Comparison of ENCODE assay signal across 16 cellular contexts in the genomic region with DNA sequence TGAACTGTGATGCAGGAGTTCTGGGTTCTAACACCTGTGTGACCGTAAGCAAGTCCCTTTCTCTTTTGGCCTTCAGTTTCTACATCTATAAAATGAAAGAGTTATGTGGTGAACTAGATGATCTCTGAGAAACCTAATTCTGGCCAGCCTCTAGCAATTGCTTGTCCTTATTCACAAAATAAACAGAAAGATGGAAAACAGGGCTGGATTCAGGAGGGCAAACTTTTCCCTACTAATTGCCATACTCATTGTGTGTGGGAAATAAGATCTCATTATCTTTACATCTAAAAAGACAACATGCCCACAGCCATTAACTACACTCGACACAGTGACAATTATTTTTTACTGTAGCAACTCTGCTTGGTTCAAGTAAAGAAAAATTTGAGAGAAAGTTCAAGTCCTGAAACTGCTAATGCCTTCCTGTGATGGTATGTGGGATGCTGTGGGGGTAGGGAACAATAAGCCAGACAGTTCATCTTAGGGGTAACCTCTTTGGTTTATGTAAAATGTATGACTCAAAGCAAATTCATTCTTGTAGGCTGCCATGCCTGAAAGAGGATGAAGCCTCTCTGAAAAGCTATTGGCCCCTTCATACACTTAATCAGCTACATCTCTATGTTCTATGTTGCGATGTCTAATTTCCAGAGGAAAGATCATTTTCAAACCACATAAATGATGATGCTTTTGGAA.
DNase-seq lines count a peak whose midpoint lies in the region; ATAC-seq and TF ChIP-seq lines count a peak whose summit lies in the region.
"Had no signal": no experiment of that assay in that cellular context is flagged by ENCODE, and none has a peak within 500 bp of the region (broad histone marks: within the 10 kb centered on the region; RNA-seq: fewer than 3 reads in every experiment).

No MANE protein-coding gene starts in this region.

- H3K36me3 ChIP-seq in SU-DHL-6 (ENCODE audit: low read length): peaks cover 11% of the 10 kb centered on the region
- H3K36me3 ChIP-seq in hepatocyte (replicated peaks; ENCODE audit: insufficient read depth, low read depth): no peaks in the 10 kb centered on the region
- H3K36me3 ChIP-seq: gastrocnemius medialis, left lung, stomach had no signal

- H3K9me3 ChIP-seq in SU-DHL-6 (ENCODE audit: insufficient read depth, low read length): peaks cover 9% of the 10 kb centered on the region; the same call in 1 of the 2 replicates
- no peaks in the 10 kb centered on the region for H3K9me3 ChIP-seq in hepatocyte (ENCODE audit: low read depth)
- H3K9me3 ChIP-seq: gastrocnemius medialis had no signal

- DNase-seq in AG04449 (ENCODE audit: low read depth, low spot score) (peak; percentile 65), EL (peak; percentile 79), fibroblast of peridontal ligament (ENCODE audit: extremely low read depth) (peak; percentile 58), DMS79 treated with DMSO at 0.1 percent for 48 hours (lab: John Stamatoyannopoulos, UW) (no peak), Right ventricle myocardium superior (no peak), anterior cingulate cortex (lab: John Stamatoyannopoulos, UW) (no peak), hepatocyte (ENCODE audit: low spot score) (no peak)
- DNase-seq: dorsolateral prefrontal cortex, gastrocnemius medialis, left lung, NCI-H1694 treated with DMSO at 0.1 percent for 48 hours, stomach, T-helper 9 cell had no signal

- no peaks in the 10 kb centered on the region for H3K4me1 ChIP-seq in hepatocyte (ENCODE audit: insufficient read depth)
- H3K4me1 ChIP-seq: neural progenitor cell had no signal

- no peaks in the 10 kb centered on the region for H3K79me2 ChIP-seq in SU-DHL-6 (ENCODE audit: insufficient read depth, low read length)
- H3K79me2 ChIP-seq in hepatocyte: no peaks in the 10 kb centered on the region

- WGBS in hepatocyte (ENCODE audit: low lambda C conversion rate, missing lambda C conversion rate): 87% methylated on average over 3 of the region's 3 CpGs

- H3K27me3 ChIP-seq in SU-DHL-6 (ENCODE audit: low read length): no peaks in the 10 kb centered on the region
- H3K27me3 ChIP-seq in hepatocyte: no peaks in the 10 kb centered on the region
- H3K27me3 ChIP-seq: gastrocnemius medialis, left lung, neural progenitor cell, stomach had no signal

- CTCF ChIA-PET in AG04449 (lab: Yijun Ruan, JAX): no interaction called here

- intact Hi-C loops in Right ventricle myocardium superior (cut with DNase I): no loop called here

- peak overlapping the region; percentile 23 for H2AFZ ChIP-seq in SU-DHL-6 (ENCODE audit: low read depth, low read length, severe bottlenecking)
- no peak overlapping the region for H2AFZ ChIP-seq in hepatocyte
- H2AFZ ChIP-seq: GM23338, neural progenitor cell had no signal

- H3K27ac ChIP-seq in SU-DHL-6 (ENCODE audit: low read depth, low read length) (peak overlapping the region; percentile 99), hepatocyte (no peak overlapping the region)
- H3K27ac ChIP-seq: dorsolateral prefrontal cortex, gastrocnemius medialis, left lung, neural progenitor cell, stomach had no signal

- POLR2A ChIA-PET in AG04449 (lab: Yijun Ruan, JAX): interaction anchor here (0.6 kb wide), 2 partner anchors 178 to 179 kb away, joined by 3 to 4 read pairs; a partner anchor contains a TSS

- H4K20me1 ChIP-seq in SU-DHL-6 (ENCODE audit: low read depth, low read length) (no peaks in the 10 kb centered on the region), hepatocyte (ENCODE audit: insufficient read depth, poor library complexity, severe bottlenecking) (no peaks in the 10 kb centered on the region)

- no peak for TF ChIP-seq CTCF in AG04449 (IDR thresholded peaks at IDR 0.05; ENCODE audit: insufficient read depth, low read length, missing control alignments)
- TF ChIP-seq CTCF in SU-DHL-6 (IDR thresholded peaks at IDR 0.05; ENCODE audit: insufficient read depth, low read length, poor library complexity, severe bottlenecking): no peak
- no peak for TF ChIP-seq CTCF in hepatocyte (IDR thresholded peaks at IDR 0.05; ENCODE audit: poor library complexity)

- peaks cover 85% of the 10 kb centered on the region for H3F3A ChIP-seq in SU-DHL-6 (ENCODE audit: insufficient read depth)

- H3K4me3 ChIP-seq in AG04449 (ENCODE audit: low read depth, low read length) (no peak overlapping the region; the same call in 1 of the 2 replicates), SU-DHL-6 (ENCODE audit: insufficient read depth, low read length, poor library complexity, severe bottlenecking) (no peak overlapping the region), hepatocyte (no peak overlapping the region)
- H3K4me3 ChIP-seq: dorsolateral prefrontal cortex, gastrocnemius medialis, GM23338, left lung, neural progenitor cell, stomach had no signal

- H3K9me2 ChIP-seq in SU-DHL-6 (replicated peaks; ENCODE audit: insufficient read depth, low read length) (no peaks in the 10 kb centered on the region), hepatocyte (replicated peaks; ENCODE audit: insufficient read depth) (no peaks in the 10 kb centered on the region)

- H3K4me2 ChIP-seq in SU-DHL-6 (ENCODE audit: low read depth, low read length, poor library complexity, severe bottlenecking) (peak overlapping the region; percentile 46), hepatocyte (no peak overlapping the region)
- H3K4me2 ChIP-seq: GM23338, neural progenitor cell had no signal

- ATAC-seq in Right ventricle myocardium superior (ENCODE audit: poor library complexity): no peak
- ATAC-seq: gastrocnemius medialis, GM23338, left lung had no signal

- peak overlapping the region; percentile 49 for H3K9ac ChIP-seq in SU-DHL-6 (ENCODE audit: low read length)
- H3K9ac ChIP-seq: neural progenitor cell had no signal

Comparison
In these comparisons a context has a peak if more than half of its experiments do, and no peak if none do; other contexts are left out.
1. DNase-seq: peak in AG04449 (single experiment), EL (single experiment) and fibroblast of peridontal ligament (single experiment); none in DMS79 treated with DMSO at 0.1 percent for 48 hours (single experiment), Right ventricle myocardium superior (single experiment), anterior cingulate cortex (0 of 58) and hepatocyte (single experiment).